In genomic region chr20:36519012-36519719, GRCh38 we compare ENCODE assay signal across 17 cellular contexts. TPM values are rescaled to one million over a fixed set of nuclear protein-coding genes. Genes with fewer than 3 reads are reported as not detected.
A peak's percentile ranks its signal among the peaks of the same experiment; 100 is the strongest.
DNase-seq lines count a peak whose midpoint lies in the region; ATAC-seq and TF ChIP-seq lines count a peak whose summit lies in the region.
"Had no signal": no experiment of that assay in that cellular context is flagged by ENCODE, and none has a peak within 500 bp of the region (broad histone marks: within the 10 kb centered on the region; RNA-seq: fewer than 3 reads in every experiment).

No MANE protein-coding gene starts in this region.

- DNase-seq in activated CD4-positive, alpha-beta T cell treated with anti-CD3 and anti-CD28 coated beads for 48 hours: peak; percentile 57
- no peak for DNase-seq in activated CD4-positive, alpha-beta T cell treated with anti-CD3 and anti-CD28 coated beads, Interleukin-2, amount 50 U/mL, for 4 hours
- peak; percentile 8 to 16 for DNase-seq in stimulated activated CD4-positive, alpha-beta T cell treated with anti-CD3 and anti-CD28 coated beads, Interleukin-15, amount 100 ng/mL, for 48 hours (ENCODE audit: low read depth in 2 of 2)
- DNase-seq in stimulated activated CD4-positive, alpha-beta T cell treated with anti-CD3 and anti-CD28 coated beads, Interleukin-4, amount 100 ng/mL, for 4 hours: no peak
- DNase-seq in activated T-cell treated with anti-CD3 and anti-CD28 coated beads, Interleukin-2, amount 50 U/mL, for 72 hours: peak; percentile 26 to 35
- DNase-seq in NCI-H1092 (lab: John Stamatoyannopoulos, UW) (no peak), GM10266 (ENCODE audit: extremely low spot score) (no peak)
- DNase-seq: CD8-positive, alpha-beta memory T cell; DMS79; GOT3; KBM-7; MV-4-11; NCI-H1417 treated with DMSO at 0.1 percent for 48 hours; NCI-H2029; NCI-H2171; NCI-H446; NCI-H69 had no signal

- peak; percentile 85 to 88 for ATAC-seq in activated T-cell treated with anti-CD3 and anti-CD28 coated beads, Interleukin-2, amount 50 U/mL, for 72 hours (replicated peaks in 1 of 2)

- peak overlapping the region in 1 of 2 donors; percentile 54 for H3K4me3 Mint-ChIP-seq in activated T-cell treated with anti-CD3 and anti-CD28 coated beads, Interleukin-2, amount 50 U/mL, for 72 hours
- H3K4me3 Mint-ChIP-seq: CD8-positive, alpha-beta memory T cell had no signal

- no peaks in the 10 kb centered on the region for H3K9me3 Mint-ChIP-seq in activated T-cell treated with anti-CD3 and anti-CD28 coated beads, Interleukin-2, amount 50 U/mL, for 72 hours
- H3K9me3 Mint-ChIP-seq: CD8-positive, alpha-beta memory T cell had no signal

- TF ChIP-seq CTCF in GM10266 (IDR thresholded peaks at IDR 0.05; ENCODE audit: control insufficient read depth, insufficient read depth, low read depth, missing control alignments): no peak

- peaks cover 17% of the 10 kb centered on the region for H3K4me1 Mint-ChIP-seq in activated T-cell treated with anti-CD3 and anti-CD28 coated beads, Interleukin-2, amount 50 U/mL, for 72 hours (ENCODE audit: low read depth)

- H3K27me3 Mint-ChIP-seq in activated T-cell treated with anti-CD3 and anti-CD28 coated beads, Interleukin-2, amount 50 U/mL, for 72 hours (ENCODE audit: low read depth): no peaks in the 10 kb centered on the region
- H3K27me3 Mint-ChIP-seq: CD8-positive, alpha-beta memory T cell had no signal

- peak overlapping the region; percentile 68 for H3K27ac Mint-ChIP-seq in activated T-cell treated with anti-CD3 and anti-CD28 coated beads, Interleukin-2, amount 50 U/mL, for 72 hours

- peaks cover 0 to 2% of the 10 kb centered on the region in 2 donors for H3K36me3 Mint-ChIP-seq in activated T-cell treated with anti-CD3 and anti-CD28 coated beads, Interleukin-2, amount 50 U/mL, for 72 hours (ENCODE audit: insufficient read depth in 2 of 2)

RNA-seq across cellular contexts. Expression of gene MYL9, which starts 22.2 kb away (rescaled TPM):
- total RNA-seq in activated T-cell treated with anti-CD3 and anti-CD28 coated beads, Interleukin-2, amount 50 U/mL, for 72 hours: 1 to 10 TPM in 1 of 2 donors, under 1 TPM in 1; 0.62 to 2.0 TPM
- total RNA-seq: CD8-positive, alpha-beta memory T cell had no signal

RNA-seq across cellular contexts. Expression of gene TGIF2, which starts 54.2 kb away (rescaled TPM):
- total RNA-seq in activated T-cell treated with anti-CD3 and anti-CD28 coated beads, Interleukin-2, amount 50 U/mL, for 72 hours: 10 to 100 TPM; 47.3 to 58.4 TPM

Comparison
In these comparisons a context has a peak if more than half of its experiments do, and no peak if none do; other contexts are left out.
1. DNase-seq: peak in activated CD4-positive, alpha-beta T cell treated with anti-CD3 and anti-CD28 coated beads for 48 hours (single experiment), stimulated activated CD4-positive, alpha-beta T cell treated with anti-CD3 and anti-CD28 coated beads, Interleukin-15, amount 100 ng/mL, for 48 hours (2 of 2) and activated T-cell treated with anti-CD3 and anti-CD28 coated beads, Interleukin-2, amount 50 U/mL, for 72 hours (2 of 2); none in activated CD4-positive, alpha-beta T cell treated with anti-CD3 and anti-CD28 coated beads, Interleukin-2, amount 50 U/mL, for 4 hours (0 of 2), stimulated activated CD4-positive, alpha-beta T cell treated with anti-CD3 and anti-CD28 coated beads, Interleukin-4, amount 100 ng/mL, for 4 hours (0 of 2), NCI-H1092 (single experiment) and GM10266 (single experiment).